Comparison of ENCODE assay signal across 1 cellular context in the genomic region with DNA sequence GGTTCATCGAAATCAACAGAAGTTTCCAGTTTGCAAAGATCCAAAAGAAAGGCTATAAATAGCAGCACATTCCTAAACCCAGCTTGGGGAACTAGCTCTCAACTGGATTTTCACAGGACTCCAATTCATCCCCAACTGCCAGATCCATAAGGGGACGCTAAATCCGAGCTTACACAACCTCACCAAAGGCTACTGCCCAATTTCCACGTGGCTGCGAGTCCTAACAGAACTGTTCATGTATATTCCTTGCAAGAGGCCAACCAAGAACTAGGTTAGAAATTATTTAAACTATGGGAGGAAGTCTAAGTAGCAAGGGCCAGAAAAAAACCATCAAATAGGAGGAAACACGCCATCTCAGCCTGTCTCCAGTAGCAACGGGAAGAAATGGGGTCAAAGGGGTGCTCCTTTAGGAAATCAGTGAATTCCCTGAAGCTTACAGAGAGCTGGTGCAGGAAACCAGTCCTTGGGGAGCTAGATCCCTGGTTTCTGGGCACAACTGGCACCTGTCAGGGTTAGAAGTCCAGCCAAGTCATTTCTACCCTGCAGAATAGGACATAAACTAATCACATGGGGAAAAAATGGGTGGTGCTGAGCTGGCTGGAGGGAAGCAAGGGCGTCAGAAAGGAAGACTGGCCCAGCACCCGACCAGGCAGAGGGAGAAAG.
TF ChIP-seq lines count a peak whose summit lies in the region.

No MANE protein-coding gene starts in this region.

TF ChIP-seq in K562, 482 proteins besides CTCF, POLR2A, EP300 and RAD21:
- TF ChIP-seq RHOXF2B (CRISPR knock-in tag; conservative IDR thresholded peaks at IDR 0.05) (no peak), RFX1 (IDR thresholded peaks at IDR 0.05) (peak; percentile 17; the same call in 1 of the 2 replicates), NFXL1 (CRISPR knock-in tag; IDR thresholded peaks at IDR 0.05) (no peak), SMARCE1 (IDR thresholded peaks at IDR 0.05) (no peak)
